In the genomic region with DNA sequence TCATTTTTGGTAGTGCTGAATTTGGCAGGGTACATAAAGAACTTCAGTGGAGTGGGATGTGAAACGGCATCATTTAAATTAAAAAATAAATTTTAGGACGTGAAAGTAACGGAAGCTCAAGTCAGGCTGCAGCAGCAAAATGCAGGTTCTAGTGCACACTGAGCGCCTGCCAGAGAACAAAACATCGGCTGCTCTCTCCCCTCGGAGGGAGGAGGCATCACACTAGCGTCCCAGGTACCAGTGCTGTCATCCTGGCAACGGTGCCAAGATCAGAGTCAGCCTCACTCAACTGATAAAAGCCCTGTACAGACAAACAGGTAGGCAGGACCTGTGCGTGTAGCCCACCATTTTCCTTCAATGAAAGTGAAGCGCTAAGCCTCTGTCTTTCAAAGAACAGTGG, we compare ENCODE assay signal across 26 cellular contexts.
"Had no signal": no experiment of that assay in that cellular context is flagged by ENCODE, and none has a peak within 500 bp of the region (broad histone marks: within the 10 kb centered on the region; RNA-seq: fewer than 3 reads in every experiment).

No MANE protein-coding gene starts in this region.

- H3K36me3 ChIP-seq: adrenal gland, ascending aorta, gastroesophageal sphincter, heart left ventricle, transverse colon, uterus had no signal

- H3K9me3 Mint-ChIP-seq: activated B cell treated with CpG ODN at 0.5 μM for 24 hours; activated T-cell treated with anti-CD3 and anti-CD28 coated beads, Interleukin-2, amount 50 U/mL, for 4 hours; activated T-helper 2 cell treated with anti-CD3 and anti-CD28 coated beads, Interferon-gamma antibody, Interleukin-2, Interleukin-4, amounts not matched to agents 10 μg/mL and 5 μg/mL and 100 μg/mL, durations not matched to agents 14 hours and 24 hours and 36 hours; memory B cell; nephron; stimulated activated naive B cell treated with anti-CD40 and anti-IgM and Interleukin-4, amounts not matched to agents 10 μg/mL and 1 μg/mL and 100 μg/mL, for 72 hours had no signal

- H3K4me1 ChIP-seq: adrenal gland, uterus had no signal

- H3K9me3 ChIP-seq: adrenal gland, ascending aorta, gastroesophageal sphincter, heart left ventricle, transverse colon, uterus had no signal

- H3K4me2 ChIP-seq: smooth muscle cell had no signal

- H3K27ac Mint-ChIP-seq: activated B cell treated with CpG ODN at 0.5 μM for 24 hours; activated CD4-positive, alpha-beta T cell treated with anti-CD3 and anti-CD28 coated beads for 36 hours; activated naive CD8-positive, alpha-beta T cell; activated T-helper 2 cell treated with anti-CD3 and anti-CD28 coated beads, Interferon-gamma antibody, Interleukin-2, Interleukin-4, amounts not matched to agents 10 μg/mL and 5 μg/mL and 100 μg/mL, durations not matched to agents 14 hours and 24 hours and 36 hours; memory B cell; nephron; stimulated activated naive B cell treated with anti-CD40 and anti-IgM and Interleukin-4, amounts not matched to agents 10 μg/mL and 1 μg/mL and 100 μg/mL, for 72 hours had no signal

- H3K27me3 ChIP-seq: adrenal gland, ascending aorta, gastroesophageal sphincter, heart left ventricle, transverse colon, uterus had no signal

- ATAC-seq: activated CD4-positive, alpha-beta T cell treated with anti-CD3 and anti-CD28 coated beads for 36 hours; activated T-cell treated with anti-CD3 and anti-CD28 coated beads, Interleukin-2, amount 50 U/mL, for 4 hours; gastroesophageal sphincter; heart left ventricle; left colon; sciatic nerve; stimulated activated naive B cell treated with anti-CD40 and anti-IgM and Interleukin-4, amounts not matched to agents 10 μg/mL and 1 μg/mL and 100 μg/mL, for 72 hours had no signal

- H3K27ac ChIP-seq: adrenal gland, ascending aorta, coronary artery, epithelial cell of prostate, gastroesophageal sphincter, heart left ventricle, transverse colon, uterus had no signal

- H3K4me1 Mint-ChIP-seq: nephron had no signal

- DNase-seq: activated B cell treated with CpG ODN at 0.5 μM for 24 hours; activated CD4-positive, alpha-beta T cell treated with anti-CD3 and anti-CD28 coated beads for 36 hours; activated CD4-positive, alpha-beta T cell treated with anti-CD3 and anti-CD28 coated beads, Interleukin-2, amount 50 U/mL, for 48 hours; activated CD8-positive, alpha-beta memory T cell treated with anti-CD3 and anti-CD28 coated beads, Interleukin-2, amount 50 U/mL, for 48 hours; activated naive CD4-positive, alpha-beta T cell; activated T-cell treated with anti-CD3 and anti-CD28 coated beads, Interleukin-2, amount 50 U/mL, for 4 hours; adrenal gland; central memory CD4-positive, alpha-beta T cell; heart left ventricle; left colon; stimulated activated CD4-positive, alpha-beta T cell treated with anti-CD3 and anti-CD28 coated beads, Interleukin-15, amount 100 ng/mL, for 24 hours; stimulated activated CD8-positive, alpha-beta memory T cell treated with anti-CD3 and anti-CD28 coated beads, Interleukin-4, amount 100 ng/mL, for 48 hours; stimulated activated naive B cell treated with anti-CD40 and anti-IgM and Interleukin-4, amounts not matched to agents 10 μg/mL and 1 μg/mL and 100 μg/mL, for 72 hours; T-helper 9 cell; transverse colon; uterus had no signal

- H3K4me3 Mint-ChIP-seq: activated B cell treated with CpG ODN at 0.5 μM for 24 hours; activated CD4-positive, alpha-beta T cell treated with anti-CD3 and anti-CD28 coated beads for 36 hours; activated naive CD8-positive, alpha-beta T cell; activated T-cell treated with anti-CD3 and anti-CD28 coated beads, Interleukin-2, amount 50 U/mL, for 4 hours; memory B cell; nephron; stimulated activated naive B cell treated with anti-CD40 and anti-IgM and Interleukin-4, amounts not matched to agents 10 μg/mL and 1 μg/mL and 100 μg/mL, for 72 hours had no signal

- H3K4me3 ChIP-seq: adrenal gland, ascending aorta, coronary artery, gastroesophageal sphincter, heart left ventricle, smooth muscle cell, transverse colon, uterus had no signal

- H3K27me3 Mint-ChIP-seq: activated B cell treated with CpG ODN at 0.5 μM for 24 hours; activated CD4-positive, alpha-beta T cell treated with anti-CD3 and anti-CD28 coated beads for 36 hours; activated naive CD8-positive, alpha-beta T cell; memory B cell; stimulated activated naive B cell treated with anti-CD40 and anti-IgM and Interleukin-4, amounts not matched to agents 10 μg/mL and 1 μg/mL and 100 μg/mL, for 72 hours had no signal
